In genomic region chr13:94351292-94352000, GRCh38 we compare ENCODE assay signal across 9 cellular contexts.
DNase-seq lines count a peak whose midpoint lies in the region; ATAC-seq and TF ChIP-seq lines count a peak whose summit lies in the region.
"Had no signal": no experiment of that assay in that cellular context is flagged by ENCODE, and none has a peak within 500 bp of the region (broad histone marks: within the 10 kb centered on the region; RNA-seq: fewer than 3 reads in every experiment).

No MANE protein-coding gene starts in this region.

- no peak for TF ChIP-seq POLR2A in GM18505 (IDR thresholded peaks at IDR 0.05; ENCODE audit: borderline replicate concordance, extremely low read depth, insufficient read depth, insufficient read length)

- no peak overlapping the region for H3K4me3 Mint-ChIP-seq in activated naive CD8-positive, alpha-beta T cell treated with anti-CD3 and anti-CD28 coated beads, Interleukin-2, amount 10 ng/mL, durations not matched to agents 7 days and 5 days
- peak overlapping the region; percentile 34 for H3K4me3 Mint-ChIP-seq in natural killer cell treated with Interleukin-12 subunit alpha and Interleukin-12 subunit beta and Interleukin-15 and Interleukin-18, amount 100 ng/mL, for 72 hours

- no peaks in the 10 kb centered on the region for H3K9me3 Mint-ChIP-seq in activated naive CD8-positive, alpha-beta T cell treated with anti-CD3 and anti-CD28 coated beads, Interleukin-2, amount 10 ng/mL, durations not matched to agents 7 days and 5 days
- peaks cover 2% of the 10 kb centered on the region for H3K9me3 Mint-ChIP-seq in natural killer cell treated with Interleukin-12 subunit alpha and Interleukin-12 subunit beta and Interleukin-15 and Interleukin-18, amount 100 ng/mL, for 72 hours

- H3K27ac Mint-ChIP-seq in activated naive CD8-positive, alpha-beta T cell treated with anti-CD3 and anti-CD28 coated beads, Interleukin-2, amount 10 ng/mL, durations not matched to agents 7 days and 5 days, result no peak overlapping the region
- peak overlapping the region; percentile 9 to 24 for H3K27ac Mint-ChIP-seq in natural killer cell treated with Interleukin-12 subunit alpha and Interleukin-12 subunit beta and Interleukin-15 and Interleukin-18, amount 100 ng/mL, for 72 hours

- no peak overlapping the region for H3K4me3 ChIP-seq in MG63

- peaks cover 5% of the 10 kb centered on the region for H3K4me1 Mint-ChIP-seq in activated naive CD8-positive, alpha-beta T cell treated with anti-CD3 and anti-CD28 coated beads, Interleukin-2, amount 10 ng/mL, durations not matched to agents 7 days and 5 days
- H3K4me1 Mint-ChIP-seq in natural killer cell treated with Interleukin-12 subunit alpha and Interleukin-12 subunit beta and Interleukin-15 and Interleukin-18, amount 100 ng/mL, for 72 hours (ENCODE audit: low read depth in 2 of 2), result peaks cover 14 to 19% of the 10 kb centered on the region in 2 donors

- DNase-seq in KBM-7 (peak; percentile 57), MG63 (no peak), superior temporal gyrus (ENCODE audit: extremely low spot score) (no peak), NCI-H1436 (lab: John Stamatoyannopoulos, UW) (no peak)
- DNase-seq in activated naive CD8-positive, alpha-beta T cell treated with anti-CD3 and anti-CD28 coated beads, Interleukin-2, amount 10 ng/mL, durations not matched to agents 7 days and 5 days, result no peak
- DNase-seq in natural killer cell treated with Interleukin-12 subunit alpha and Interleukin-12 subunit beta and Interleukin-15 and Interleukin-18, amount 100 ng/mL, for 72 hours (ENCODE audit: low spot score), result no peak
- DNase-seq: mammary epithelial cell, NCI-H1436 treated with DMSO at 0.1 percent for 48 hours had no signal

- peak; percentile 50 for ATAC-seq in GM18505 (IDR thresholded peaks at IDR 0.05; ENCODE audit: unreplicated experiment)
- ATAC-seq in activated naive CD8-positive, alpha-beta T cell treated with anti-CD3 and anti-CD28 coated beads, Interleukin-2, amount 10 ng/mL, durations not matched to agents 7 days and 5 days (ENCODE audit: low read depth), result peak; percentile 14
- ATAC-seq in natural killer cell treated with Interleukin-12 subunit alpha and Interleukin-12 subunit beta and Interleukin-15 and Interleukin-18, amount 100 ng/mL, for 72 hours, result peak; percentile 53 to 76

- no peaks in the 10 kb centered on the region for H3K36me3 ChIP-seq in MG63

- H3K27me3 Mint-ChIP-seq in activated naive CD8-positive, alpha-beta T cell treated with anti-CD3 and anti-CD28 coated beads, Interleukin-2, amount 10 ng/mL, durations not matched to agents 7 days and 5 days, result peaks cover 3% of the 10 kb centered on the region
- no peaks in the 10 kb centered on the region for H3K27me3 Mint-ChIP-seq in natural killer cell treated with Interleukin-12 subunit alpha and Interleukin-12 subunit beta and Interleukin-15 and Interleukin-18, amount 100 ng/mL, for 72 hours

- POLR2A ChIA-PET in activated naive CD8-positive, alpha-beta T cell treated with anti-CD3 and anti-CD28 coated beads, Interleukin-2, amount 10 ng/mL, durations not matched to agents 7 days and 5 days (lab: Charles Lee), result no interaction called here

- H3K36me3 Mint-ChIP-seq in activated naive CD8-positive, alpha-beta T cell treated with anti-CD3 and anti-CD28 coated beads, Interleukin-2, amount 10 ng/mL, durations not matched to agents 7 days and 5 days, result no peaks in the 10 kb centered on the region
- no peaks in the 10 kb centered on the region for H3K36me3 Mint-ChIP-seq in natural killer cell treated with Interleukin-12 subunit alpha and Interleukin-12 subunit beta and Interleukin-15 and Interleukin-18, amount 100 ng/mL, for 72 hours

- no peaks in the 10 kb centered on the region for H3K9me3 ChIP-seq in MG63

- in situ Hi-C loops in KBM-7 (cut with MboI; ENCODE audit: low pct_unique_long_range_greater_than_20kb, low sequenced_read_pairs), result no loop called here

- no peaks in the 10 kb centered on the region for H3K27me3 ChIP-seq in MG63

Comparison
In these comparisons a context has a peak if more than half of its experiments do, and no peak if none do; other contexts are left out.
1. ATAC-seq: peak in every context shown above with its lines; median percentile 64 in natural killer cell treated with Interleukin-12 subunit alpha and Interleukin-12 subunit beta and Interleukin-15 and Interleukin-18, amount 100 ng/mL, for 72 hours; 50 in GM18505; 14 in activated naive CD8-positive, alpha-beta T cell treated with anti-CD3 and anti-CD28 coated beads, Interleukin-2, amount 10 ng/mL, durations not matched to agents 7 days and 5 days.